21 cellular contexts compared by ENCODE assay signal in genomic region chr1:150708595-150708994, GRCh38. TPM values are rescaled to one million over a fixed set of nuclear protein-coding genes. Genes with fewer than 3 reads are reported as not detected.
DNase-seq lines count a peak whose midpoint lies in the region; ATAC-seq, FAIRE-seq and TF ChIP-seq lines count a peak whose summit lies in the region.
"Had no signal": no experiment of that assay in that cellular context is flagged by ENCODE, and none has a peak within 500 bp of the region (broad histone marks: within the 10 kb centered on the region; RNA-seq: fewer than 3 reads in every experiment).

No MANE protein-coding gene starts in this region.

- no peak overlapping the region for H3K4me3 Mint-ChIP-seq in activated T-helper 17 cell treated with anti-CD3 and anti-CD28 coated beads, Interleukin-2, amount 50 U/mL, for 72 hours
- H3K4me3 Mint-ChIP-seq: brain; immature natural killer cell; naive thymus-derived CD8-positive, alpha-beta T cell had no signal

- FAIRE-seq in GM12891 (lab: Jason Lieb, UNC) (peak; percentile 28), GM18507 (lab: Jason Lieb, UNC) (peak; percentile 69)

- ATAC-seq in HG02588 (IDR thresholded peaks at IDR 0.05; ENCODE audit: unreplicated experiment) (peak; percentile 50), GM21526 (IDR thresholded peaks at IDR 0.05; ENCODE audit: low FRiP score, unreplicated experiment) (no peak), HG02623 (IDR thresholded peaks at IDR 0.05; ENCODE audit: unreplicated experiment) (no peak)
- peak; percentile 97 for ATAC-seq in activated T-helper 17 cell treated with anti-CD3 and anti-CD28 coated beads, Interleukin-2, amount 50 U/mL, for 72 hours (replicated peaks)
- ATAC-seq: esophagus mucosa; naive thymus-derived CD8-positive, alpha-beta T cell; psoas muscle had no signal

- H3K27me3 ChIP-seq in MG63 = peaks cover 2% of the 10 kb centered on the region; the same call in 1 of the 2 replicates
- H3K27me3 ChIP-seq: SJCRH30, thyroid gland had no signal

- H3K9me3 Mint-ChIP-seq in activated T-helper 17 cell treated with anti-CD3 and anti-CD28 coated beads, Interleukin-2, amount 50 U/mL, for 72 hours = no peaks in the 10 kb centered on the region
- H3K9me3 Mint-ChIP-seq: brain; immature natural killer cell; naive thymus-derived CD8-positive, alpha-beta T cell had no signal

- no peaks in the 10 kb centered on the region for H3K27me3 Mint-ChIP-seq in activated T-helper 17 cell treated with anti-CD3 and anti-CD28 coated beads, Interleukin-2, amount 50 U/mL, for 72 hours
- H3K27me3 Mint-ChIP-seq: naive thymus-derived CD8-positive, alpha-beta T cell had no signal

- no peaks in the 10 kb centered on the region for H3K36me3 ChIP-seq in MG63
- H3K36me3 ChIP-seq: SJCRH30, thyroid gland had no signal

- no peaks in the 10 kb centered on the region for H3K4me1 Mint-ChIP-seq in activated T-helper 17 cell treated with anti-CD3 and anti-CD28 coated beads, Interleukin-2, amount 50 U/mL, for 72 hours
- H3K4me1 Mint-ChIP-seq: brain; immature natural killer cell; naive thymus-derived CD8-positive, alpha-beta T cell had no signal

- no peaks in the 10 kb centered on the region for H3K36me3 Mint-ChIP-seq in activated T-helper 17 cell treated with anti-CD3 and anti-CD28 coated beads, Interleukin-2, amount 50 U/mL, for 72 hours (ENCODE audit: low read depth)
- H3K36me3 Mint-ChIP-seq: brain; immature natural killer cell; naive thymus-derived CD8-positive, alpha-beta T cell had no signal

- H3K9me3 ChIP-seq in MG63 = no peaks in the 10 kb centered on the region
- H3K9me3 ChIP-seq: psoas muscle, SJCRH30, thyroid gland had no signal

- H3K4me3 ChIP-seq in MG63 = no peak overlapping the region
- H3K4me3 ChIP-seq: psoas muscle, SJCRH30, thyroid gland had no signal

- H3K27ac Mint-ChIP-seq in activated T-helper 17 cell treated with anti-CD3 and anti-CD28 coated beads, Interleukin-2, amount 50 U/mL, for 72 hours = no peak overlapping the region
- H3K27ac Mint-ChIP-seq: brain; immature natural killer cell; naive thymus-derived CD8-positive, alpha-beta T cell had no signal

- TF ChIP-seq POLR2A in GM12891 (IDR thresholded peaks at IDR 0.05; ENCODE audit: low read depth, low read length) = no peak

- no peak for DNase-seq in GM12891 (ENCODE audit: insufficient read length, low spot score)
- no peak for DNase-seq in GM18507 (ENCODE audit: extremely low spot score, insufficient read length, low read depth)
- DNase-seq in MG63 = no peak
- DNase-seq: activated gamma-delta T cell; glutamatergic neuron; immature natural killer cell; mammary epithelial cell; naive thymus-derived CD8-positive, alpha-beta T cell; NCI-H1930; NCI-H510A treated with DMSO at 0.1 percent for 48 hours; psoas muscle; SJCRH30; thyroid gland had no signal

TF ChIP-seq in GM12891, 5 proteins besides CTCF, POLR2A, EP300 and RAD21:
- TF ChIP-seq POU2F2 (IDR thresholded peaks at IDR 0.05; ENCODE audit: low read depth, low read length) (peak; percentile 94), PAX5 (IDR thresholded peaks at IDR 0.05; ENCODE audit: insufficient read depth, low read length, severe bottlenecking) (no peak), POLR2AphosphoS5 (IDR thresholded peaks at IDR 0.05; ENCODE audit: low read depth, low read length) (no peak)

RNA-seq across cellular contexts. Expression of gene GOLPH3L, which starts 11.6 kb away (rescaled TPM):
- polyA plus RNA-seq in GM12891 (2012; ENCODE audit: low read depth, missing spikeins) = 17.2 TPM
- 10 to 100 TPM; 13.0 to 18.7 TPM for total RNA-seq in activated T-helper 17 cell treated with anti-CD3 and anti-CD28 coated beads, Interleukin-2, amount 50 U/mL, for 72 hours
- 12.1 and 14.1 TPM in 2 replicates for total RNA-seq in MG63 (2014; rRNA removed; shearing (Covaris generic); ENCODE audit: low replicate concordance)

RNA-seq across cellular contexts. Expression of gene HORMAD1, which starts 12.1 kb away (rescaled TPM):
- polyA plus RNA-seq in GM12891 (2012; ENCODE audit: low read depth, missing spikeins) = not detected
- not detected for total RNA-seq in activated T-helper 17 cell treated with anti-CD3 and anti-CD28 coated beads, Interleukin-2, amount 50 U/mL, for 72 hours
- total RNA-seq in MG63 (2014; rRNA removed; shearing (Covaris generic); ENCODE audit: low replicate concordance) = 0.95 TPM in 1 of 2 replicates, not detected in the other
- total RNA-seq: dermis microvascular lymphatic vessel endothelial cell, HT-29, mammary epithelial cell had no signal
- polyA plus RNA-seq: immature natural killer cell, mammary epithelial cell, psoas muscle had no signal

RNA-seq across cellular contexts. Expression of gene CTSS, which starts 57.0 kb away (rescaled TPM):
- 80.0 TPM for polyA plus RNA-seq in GM12891 (2012; ENCODE audit: low read depth, missing spikeins)
- total RNA-seq in activated T-helper 17 cell treated with anti-CD3 and anti-CD28 coated beads, Interleukin-2, amount 50 U/mL, for 72 hours = 10 to 100 TPM; 61.3 to 71.0 TPM
- total RNA-seq in MG63 (2014; rRNA removed; shearing (Covaris generic); ENCODE audit: low replicate concordance) = 0.49 TPM in 1 of 2 replicates, not detected in the other

Comparison
In these comparisons a context has a peak if more than half of its experiments do, and no peak if none do; other contexts are left out.
1. ATAC-seq: peak in HG02588 (single experiment) and activated T-helper 17 cell treated with anti-CD3 and anti-CD28 coated beads, Interleukin-2, amount 50 U/mL, for 72 hours (single experiment); none in GM21526 (single experiment) and HG02623 (single experiment).
2. RNA of gene CTSS, which starts 57.0 kb away (total RNA-seq): 61.3 to 71.0 TPM in activated T-helper 17 cell treated with anti-CD3 and anti-CD28 coated beads, Interleukin-2, amount 50 U/mL, for 72 hours; 0.49 TPM in MG63; every median in the first group is over 10 times any median in the second.